In genomic region chr5:78586251-78586650, GRCh38 we compare ENCODE assay signal across 8 cellular contexts.
DNase-seq lines count a peak whose midpoint lies in the region; ATAC-seq and TF ChIP-seq lines count a peak whose summit lies in the region.

No MANE protein-coding gene starts in this region.

- peak overlapping the region; percentile 64 for H3K27ac ChIP-seq in PC-9
- no peak overlapping the region for H3K27ac ChIP-seq in endodermal cell (ENCODE audit: low read depth, low read length)
- peak overlapping the region in 1 of 4 donors; percentile 35 for H3K27ac ChIP-seq in gastrocnemius medialis

- peaks cover 72% of the 10 kb centered on the region for H3K36me3 Mint-ChIP-seq in endodermal cell (ENCODE audit: low read depth)

- peaks cover 36% of the 10 kb centered on the region for H3F3A ChIP-seq in PC-9 (ENCODE audit: insufficient read depth, low read depth)

- no peaks in the 10 kb centered on the region for H3K27me3 Mint-ChIP-seq in endodermal cell (ENCODE audit: insufficient read depth)

- H3K4me1 Mint-ChIP-seq in endodermal cell = peaks cover 3% of the 10 kb centered on the region

- no peaks in the 10 kb centered on the region for H4K20me1 ChIP-seq in PC-9 (ENCODE audit: insufficient read depth)

- H3K4me3 ChIP-seq in PC-9 (no peak overlapping the region), endodermal cell (ENCODE audit: low read length) (peak overlapping the region; percentile 65), gastrocnemius medialis (no peak overlapping the region)

- BruUV-seq in PC-9 (replicated peaks; lab: Mats Ljungman, UMichigan) = no TSS peak

- no peak overlapping the region for H3K27ac Mint-ChIP-seq in endodermal cell

- POLR2A ChIA-PET in PC-9 (lab: Charles Lee; ENCODE audit: unreplicated experiment) = interaction anchor here (0.7 kb wide), 1 partner anchor 59 kb away, joined by 4 read pairs; no protein-coding TSS in a partner anchor

- in situ Hi-C loops in gastrocnemius medialis (cut with MboI; ENCODE audit: low sequenced_read_pairs in 4 of 4) = no loop called here

- H3K36me3 ChIP-seq in PC-9 (ENCODE audit: low read depth) = 0 out of 2 replicates have a peak, but pooled peaks cover 4% of the 10 kb centered on the region
- peaks cover 58% of the 10 kb centered on the region for H3K36me3 ChIP-seq in endodermal cell (ENCODE audit: control insufficient read depth, insufficient read depth, low read length)
- H3K36me3 ChIP-seq in gastrocnemius medialis = no peaks in the 10 kb centered on the region

- TF ChIP-seq CTCF in PC-9 (conservative IDR thresholded peaks at IDR 0.05) (no peak), endodermal cell (conservative IDR thresholded peaks at IDR 0.05) (no peak), gastrocnemius medialis (IDR thresholded peaks at IDR 0.05 in 4 of 5, conservative IDR thresholded peaks at IDR 0.05 in 1 of 5) (no peak)

- no peak for TF ChIP-seq POLR2A in gastrocnemius medialis (IDR thresholded peaks at IDR 0.05)

- H3K9me2 ChIP-seq in PC-9 (ENCODE audit: insufficient read depth) = no peaks in the 10 kb centered on the region

- no peak overlapping the region for H3K4me3 Mint-ChIP-seq in endodermal cell

- CTCF ChIA-PET in PC-9 (lab: Charles Lee) = interaction anchor here (0.6 kb wide), 1 partner anchor 300 kb away, joined by 3 read pairs; no protein-coding TSS in a partner anchor

- H3K27me3 ChIP-seq in PC-9 (ENCODE audit: insufficient read depth, low read depth) (no peaks in the 10 kb centered on the region), endodermal cell (ENCODE audit: control insufficient read depth, insufficient read depth, low read length, poor library complexity, severe bottlenecking) (no peaks in the 10 kb centered on the region), gastrocnemius medialis (no peaks in the 10 kb centered on the region)

- 95 to 97% methylated on average over 4 to 6 of the region's 6 CpGs for WGBS in endodermal cell (ENCODE audit: insufficient coverage in 1 of 2, insufficient read length in 1 of 2), 2 experiments

- no peak overlapping the region for H3K9ac ChIP-seq in endodermal cell (ENCODE audit: extremely low read depth, low read length, poor library complexity, severe bottlenecking)

- peaks cover 55% of the 10 kb centered on the region for H3K9me3 Mint-ChIP-seq in endodermal cell

- H3K4me1 ChIP-seq in PC-9 (replicated peaks; ENCODE audit: insufficient read depth) (peaks cover 41% of the 10 kb centered on the region), endodermal cell (ENCODE audit: control insufficient read depth, insufficient read depth, low read length) (no peaks in the 10 kb centered on the region), gastrocnemius medialis (peaks cover 21 to 30% of the 10 kb centered on the region in 2 donors)

- intact Hi-C loops in PC-9 (cut with micrococcal nuclease; ENCODE audit: unreplicated experiment) = loop anchor here (5.0 kb wide), 1 partner anchor 259 kb away; no protein-coding TSS in a partner anchor
- intact Hi-C loops in gastrocnemius medialis (cut with DNase I; ENCODE audit: low total_unique reads) = loop anchor here (2.0 kb wide), 1 partner anchor 13 kb away; no protein-coding TSS in a partner anchor

- H3K79me2 ChIP-seq in PC-9 (ENCODE audit: low read depth) = peaks cover 29% of the 10 kb centered on the region

- peak overlapping the region; percentile 61 for H3K4me2 ChIP-seq in PC-9

- H3K9me3 ChIP-seq in PC-9 (ENCODE audit: insufficient read depth, low read depth) = no peaks in the 10 kb centered on the region
- H3K9me3 ChIP-seq in endodermal cell (ENCODE audit: control insufficient read depth, low read length) = peaks cover 45% of the 10 kb centered on the region
- no peaks in the 10 kb centered on the region for H3K9me3 ChIP-seq in gastrocnemius medialis

- DNase-seq in GM04503 (ENCODE audit: low read depth) (peak; percentile 97), PC-9 (peak; percentile 63 to 86), endodermal cell (no peak), gastrocnemius medialis (peak; percentile 31 to 40), GM19240 (ENCODE audit: insufficient read length, low spot score) (no peak), NCI-H2171 (lab: John Stamatoyannopoulos, UW) (no peak)
- DNase-seq in stimulated activated naive CD4-positive, alpha-beta T cell treated with Interleukin-2 at 50 U/mL for 16 hours (lab: John Stamatoyannopoulos, UW) = no peak

- peak; percentile 68 to 76 for ATAC-seq in gastrocnemius medialis
- no peak for ATAC-seq in activated CD4-positive, CD25-positive, alpha-beta regulatory T cell treated with anti-CD3 and anti-CD28 coated beads, Interleukin-2, amount 50 U/mL, for 24 hours

- no peak overlapping the region for H2AFZ ChIP-seq in PC-9

Comparison
In these comparisons a context has a peak if more than half of its experiments do, and no peak if none do; other contexts are left out.
1. DNase-seq: peak in GM04503 (single experiment), PC-9 (2 of 2) and gastrocnemius medialis (2 of 2); none in endodermal cell (single experiment), GM19240 (single experiment), NCI-H2171 (single experiment) and stimulated activated naive CD4-positive, alpha-beta T cell treated with Interleukin-2 at 50 U/mL for 16 hours (single experiment).
2. ATAC-seq: peak in gastrocnemius medialis (2 of 2); none in activated CD4-positive, CD25-positive, alpha-beta regulatory T cell treated with anti-CD3 and anti-CD28 coated beads, Interleukin-2, amount 50 U/mL, for 24 hours (0 of 2).